ENCODE assay signal across 15 cellular contexts in genomic region chr3:111700054-111700453, GRCh38. TPM values are rescaled to one million over a fixed set of nuclear protein-coding genes. Genes with fewer than 3 reads are reported as not detected.
DNase-seq lines count a peak whose midpoint lies in the region; ATAC-seq, FAIRE-seq and TF ChIP-seq lines count a peak whose summit lies in the region.
"Had no signal": no experiment of that assay in that cellular context is flagged by ENCODE, and none has a peak within 500 bp of the region (broad histone marks: within the 10 kb centered on the region; RNA-seq: fewer than 3 reads in every experiment).

No MANE protein-coding gene starts in this region.

- no peaks in the 10 kb centered on the region for H3K27me3 Mint-ChIP-seq in CD8-positive, alpha-beta T cell (ENCODE audit: low read depth)
- H3K27me3 Mint-ChIP-seq in activated CD4-positive, alpha-beta memory T cell treated with anti-CD3 and anti-CD28 coated beads for 36 hours = no peaks in the 10 kb centered on the region

- no peak overlapping the region for H3K27ac ChIP-seq in CD8-positive, alpha-beta T cell (ENCODE audit: low read depth, low read length)
- H3K27ac ChIP-seq: BLaER1, brain microvascular endothelial cell, heart right ventricle, left ventricle myocardium inferior had no signal

- TF ChIP-seq POLR2A in H54 (IDR thresholded peaks at IDR 0.05; ENCODE audit: low read depth, low read length) = no peak

- intact Hi-C loops in CD8-positive, alpha-beta T cell (cut with DNase I, micrococcal nuclease) = no loop called here
- intact Hi-C loops in activated CD4-positive, alpha-beta memory T cell treated with anti-CD3 and anti-CD28 coated beads for 36 hours (cut with micrococcal nuclease) = loop anchor here (1.0 kb wide), 1 partner anchor 279 kb away; the partner anchor contains the start of gene ABHD10

- POLR2A ChIA-PET in CD8-positive, alpha-beta T cell (lab: Charles Lee) = interaction anchor here (1.3 kb wide), 1 partner anchor 32 kb away, joined by 3 read pairs; no protein-coding TSS in a partner anchor
- POLR2A ChIA-PET in activated CD4-positive, alpha-beta memory T cell treated with anti-CD3 and anti-CD28 coated beads for 36 hours (lab: Charles Lee) = interaction anchor here (0.9 kb wide), 1 partner anchor 279 kb away, joined by 4 read pairs; the partner anchor contains the start of gene ABHD10

- H3K9me3 Mint-ChIP-seq in CD8-positive, alpha-beta T cell = no peaks in the 10 kb centered on the region
- no peaks in the 10 kb centered on the region for H3K9me3 Mint-ChIP-seq in activated CD4-positive, alpha-beta memory T cell treated with anti-CD3 and anti-CD28 coated beads for 36 hours

- H3K27ac Mint-ChIP-seq in CD8-positive, alpha-beta T cell = no peak overlapping the region
- H3K27ac Mint-ChIP-seq in activated CD4-positive, alpha-beta memory T cell treated with anti-CD3 and anti-CD28 coated beads for 36 hours = peak overlapping the region; percentile 47

- H3K4me1 ChIP-seq in CD8-positive, alpha-beta T cell (ENCODE audit: insufficient read depth, low read length) = peaks cover 5% of the 10 kb centered on the region
- H3K4me1 ChIP-seq: BLaER1, left ventricle myocardium inferior had no signal

- peak overlapping the region; percentile 3 for H3K4me3 Mint-ChIP-seq in CD8-positive, alpha-beta T cell
- no peak overlapping the region for H3K4me3 Mint-ChIP-seq in activated CD4-positive, alpha-beta memory T cell treated with anti-CD3 and anti-CD28 coated beads for 36 hours

- H3K36me3 ChIP-seq in CD8-positive, alpha-beta T cell (ENCODE audit: insufficient read depth, low read length) = no peaks in the 10 kb centered on the region
- H3K36me3 ChIP-seq: BLaER1, brain microvascular endothelial cell, heart right ventricle, left ventricle myocardium inferior had no signal

- TF ChIP-seq CTCF in CD8-positive, alpha-beta T cell (IDR thresholded peaks at IDR 0.05) = no peak

- DNase-seq in CD8-positive, alpha-beta T cell = no peak
- peak; percentile 37 for DNase-seq in activated CD4-positive, alpha-beta memory T cell treated with anti-CD3 and anti-CD28 coated beads for 36 hours
- DNase-seq in amygdala (lab: John Stamatoyannopoulos, UW) = no peak
- no peak for DNase-seq in hypothalamus (lab: John Stamatoyannopoulos, UW)
- DNase-seq in H54 (ENCODE audit: insufficient read length, low spot score) = no peak
- DNase-seq: brain microvascular endothelial cell, heart right ventricle, KG1, left ventricle myocardium inferior, small intestine had no signal

- FAIRE-seq in H54 (lab: Jason Lieb, UNC) = no peak
- FAIRE-seq: G401.6, small intestine had no signal

- no peak for ATAC-seq in CD8-positive, alpha-beta T cell
- ATAC-seq in GM18870 (IDR thresholded peaks at IDR 0.05; ENCODE audit: unreplicated experiment) (peak; percentile 77), HG02798 (IDR thresholded peaks at IDR 0.05; ENCODE audit: poor library complexity, unreplicated experiment) (peak; percentile 60), GM21825 (IDR thresholded peaks at IDR 0.05; ENCODE audit: unreplicated experiment) (no peak)
- ATAC-seq: heart right ventricle had no signal

- H3K36me3 Mint-ChIP-seq in CD8-positive, alpha-beta T cell = peaks cover 11% of the 10 kb centered on the region
- H3K36me3 Mint-ChIP-seq in activated CD4-positive, alpha-beta memory T cell treated with anti-CD3 and anti-CD28 coated beads for 36 hours = no peaks in the 10 kb centered on the region

- H3K4me1 Mint-ChIP-seq in CD8-positive, alpha-beta T cell (ENCODE audit: low read depth) = peaks cover 36% of the 10 kb centered on the region
- H3K4me1 Mint-ChIP-seq in activated CD4-positive, alpha-beta memory T cell treated with anti-CD3 and anti-CD28 coated beads for 36 hours (ENCODE audit: low read depth) = peaks cover 43% of the 10 kb centered on the region

- no peak overlapping the region for H3K4me3 ChIP-seq in CD8-positive, alpha-beta T cell (ENCODE audit: low read depth, low read length)
- H3K4me3 ChIP-seq: BLaER1, heart right ventricle, left ventricle myocardium inferior had no signal

- no peaks in the 10 kb centered on the region for H3K9me3 ChIP-seq in CD8-positive, alpha-beta T cell (ENCODE audit: low read length)
- H3K9me3 ChIP-seq: BLaER1, heart right ventricle, left ventricle myocardium inferior had no signal

- no peaks in the 10 kb centered on the region for H3K27me3 ChIP-seq in CD8-positive, alpha-beta T cell (ENCODE audit: insufficient read depth, low read length)
- H3K27me3 ChIP-seq: BLaER1, brain microvascular endothelial cell, heart right ventricle had no signal

- CTCF ChIA-PET in CD8-positive, alpha-beta T cell (lab: Charles Lee) = interaction anchor here (0.6 to 4.4 kb wide), 7 partner anchors 8 to 314 kb away, joined by 3 to 23 read pairs (median 3); no protein-coding TSS in a partner anchor
- CTCF ChIA-PET in activated CD4-positive, alpha-beta memory T cell treated with anti-CD3 and anti-CD28 coated beads for 36 hours (lab: Charles Lee) = interaction anchor here (0.8 to 3.3 kb wide), 7 partner anchors 9 to 289 kb away, joined by 3 to 19 read pairs (median 6); no protein-coding TSS in a partner anchor

RNA-seq across cellular contexts. Expression of gene PLCXD2, which starts 25.6 kb away (rescaled TPM):
- 10 to 100 TPM; 52.6 to 52.8 TPM for total RNA-seq in CD8-positive, alpha-beta T cell
- total RNA-seq in activated CD4-positive, alpha-beta memory T cell treated with anti-CD3 and anti-CD28 coated beads for 36 hours = 1 to 10 TPM; 6.8 to 6.9 TPM

Comparison
In these comparisons a context has a peak if more than half of its experiments do, and no peak if none do; other contexts are left out.
1. ATAC-seq: peak in GM18870 (single experiment) and HG02798 (single experiment); none in CD8-positive, alpha-beta T cell (single experiment) and GM21825 (single experiment).
2. RNA of gene PLCXD2, which starts 25.6 kb away (total RNA-seq): 52.6 to 52.8 TPM in CD8-positive, alpha-beta T cell; 6.8 to 6.9 TPM in activated CD4-positive, alpha-beta memory T cell treated with anti-CD3 and anti-CD28 coated beads for 36 hours; every median in the first group is over 4 times any median in the second.